Comparison of ENCODE assay signal across 7 cellular contexts in genomic region chr15:58509556-58509955, GRCh38.
"Had no signal": no experiment of that assay in that cellular context is flagged by ENCODE, and none has a peak within 500 bp of the region (broad histone marks: within the 10 kb centered on the region; RNA-seq: fewer than 3 reads in every experiment).

No MANE protein-coding gene starts in this region.

- H3K36me3 Mint-ChIP-seq: IgD-negative memory B cell had no signal

- DNase-seq: IMR-90, KBM-7, KG1 had no signal

- H3K27ac Mint-ChIP-seq: IgD-negative memory B cell had no signal

- H3K4me3 ChIP-seq: K562 had no signal

- ATAC-seq: HepG2, K562 had no signal

- H3K27ac ChIP-seq: HL-60 had no signal

- H3K9me3 Mint-ChIP-seq: IgD-negative memory B cell had no signal
